In the genomic region with DNA sequence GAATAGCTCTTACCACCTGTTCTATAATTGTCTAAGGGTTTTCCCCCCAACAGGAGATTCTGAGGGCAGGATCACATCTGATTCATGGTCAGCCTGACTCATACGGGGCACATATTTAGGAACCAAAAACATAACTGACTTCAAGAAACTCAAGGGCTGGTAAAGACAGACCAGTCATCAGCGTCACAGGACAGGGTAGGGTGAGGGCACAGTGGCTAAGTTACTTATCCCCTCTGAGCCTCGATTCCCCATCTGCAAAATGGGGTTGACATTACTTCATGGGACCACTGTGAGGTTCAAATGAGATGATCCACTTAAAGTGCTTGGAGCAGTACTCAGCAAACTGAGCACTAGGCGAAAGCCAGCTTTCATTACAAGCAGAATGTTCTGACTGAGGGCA, we compare ENCODE assay signal across 8 cellular contexts. TPM values are rescaled to one million over a fixed set of nuclear protein-coding genes. Genes with fewer than 3 reads are reported as not detected.
DNase-seq lines count a peak whose midpoint lies in the region; TF ChIP-seq lines count a peak whose summit lies in the region.

No MANE protein-coding gene starts in this region.

- no peaks in the 10 kb centered on the region for H3K9me3 Mint-ChIP-seq in Caco-2 (ENCODE audit: unreplicated experiment)

- TF ChIP-seq CTCF in Caco-2 (IDR thresholded peaks at IDR 0.05; ENCODE audit: insufficient read depth in 1 of 2, low read depth in 1 of 2, low read length in 1 of 2, severe bottlenecking in 1 of 2, unreplicated experiment in 1 of 2) (no peak), lower leg skin (IDR thresholded peaks at IDR 0.05) (no peak)

- H3K27ac ChIP-seq in SJSA1 = peak overlapping the region; percentile 68

- intact Hi-C loops in Caco-2 (cut with micrococcal nuclease; ENCODE audit: unreplicated experiment) (no loop called here), lower leg skin (cut with DNase I; ENCODE audit: low total_unique reads) (no loop called here), posterior vena cava (cut with DNase I) (loop anchor here in 1 of 2 donors (10.0 kb wide), 1 partner anchor 153 kb away; no protein-coding TSS in a partner anchor)

- CTCF ChIA-PET in Caco-2 (lab: Charles Lee) = no interaction called here

- DNase-seq in Caco-2 (no peak), H7 (peak; percentile 40), SJSA1 (ENCODE audit: low read depth in 1 of 2, low spot score in 2 of 2) (no peak), T47D (ENCODE audit: low read depth in 1 of 2, low spot score in 1 of 2) (peak; percentile 7 to 16), lower leg skin (ENCODE audit: low spot score in 2 of 2) (no peak), posterior vena cava (ENCODE audit: low spot score) (no peak), NK-92 (lab: John Stamatoyannopoulos, UW; ENCODE audit: unreplicated experiment) (no peak)
- peak; percentile 22 for DNase-seq in stimulated activated CD8-positive, alpha-beta memory T cell treated with anti-CD3 and anti-CD28 coated beads, Interleukin-7, amount 100 ng/mL, for 24 hours (ENCODE audit: low read depth)

- peak overlapping the region; percentile 82 for H3K27ac Mint-ChIP-seq in Caco-2 (ENCODE audit: unreplicated experiment)

- no peaks in the 10 kb centered on the region for H3K4me1 Mint-ChIP-seq in Caco-2 (ENCODE audit: low read depth, unreplicated experiment)

- H3K4me1 ChIP-seq in Caco-2 = no peaks in the 10 kb centered on the region
- peaks cover 14% of the 10 kb centered on the region for H3K4me1 ChIP-seq in SJSA1 (replicated peaks)

- 13 to 16% methylated on average over 4 of the region's 4 CpGs for WGBS in lower leg skin, 2 donors

- H3K9me3 ChIP-seq in Caco-2 = no peaks in the 10 kb centered on the region
- H3K9me3 ChIP-seq in SJSA1 (replicated peaks) = no peaks in the 10 kb centered on the region

- H3K4me3 ChIP-seq in Caco-2 (ENCODE audit: low read depth, low read length) (peak overlapping the region; percentile 49), H7 (ENCODE audit: insufficient read depth, low read depth, low read length) (peak overlapping the region; percentile 81), SJSA1 (peak overlapping the region; percentile 80), lower leg skin (ENCODE audit: low read depth, poor library complexity, severe bottlenecking) (peak overlapping the region; percentile 59)

- no peak for TF ChIP-seq POLR2A in lower leg skin (IDR thresholded peaks at IDR 0.05)

- POLR2A ChIA-PET in Caco-2 (lab: Charles Lee) = interaction anchor here (0.9 kb wide), 1 partner anchor 40 kb away, joined by 3 read pairs; no protein-coding TSS in a partner anchor

- BruUV-seq in Caco-2 (replicated peaks; lab: Mats Ljungman, UMichigan) = TSS peak; percentile 81

- H3K36me3 ChIP-seq in Caco-2 (ENCODE audit: control insufficient read depth, insufficient read depth, low read length) (no peaks in the 10 kb centered on the region), H7 (replicated peaks; ENCODE audit: control insufficient read depth, insufficient read depth, low read length) (no peaks in the 10 kb centered on the region; the same call in 1 of the 2 replicates), SJSA1 (peaks cover 31% of the 10 kb centered on the region)

- peak overlapping the region; percentile 91 for H3K4me3 Mint-ChIP-seq in Caco-2 (ENCODE audit: unreplicated experiment)

- in situ Hi-C loops in T47D (cut with HindIII; ENCODE audit: low pct_unique_long_range_greater_than_20kb, low sequenced_read_pairs) = no loop called here

- no peaks in the 10 kb centered on the region for H3K27me3 ChIP-seq in Caco-2 (replicated peaks; ENCODE audit: control insufficient read depth, insufficient read depth, low read length)
- H3K27me3 ChIP-seq in H7 (ENCODE audit: control insufficient read depth, insufficient read depth, low read length) = no peaks in the 10 kb centered on the region
- no peaks in the 10 kb centered on the region for H3K27me3 ChIP-seq in SJSA1 (replicated peaks)

- H3K36me3 Mint-ChIP-seq in Caco-2 (ENCODE audit: insufficient read depth, unreplicated experiment) = peaks cover 13% of the 10 kb centered on the region

- H3K27me3 Mint-ChIP-seq in Caco-2 (ENCODE audit: insufficient read depth, unreplicated experiment) = no peaks in the 10 kb centered on the region

RNA-seq across cellular contexts. Expression of a gene that starts 0.6 kb away (rescaled TPM):
- 38.9 and 41.5 TPM in 2 replicates for total RNA-seq in Caco-2 (2022)
- 42.3 and 52.9 TPM in 2 replicates for total RNA-seq in H7 (2014; rRNA removed; shearing (Covaris generic))
- 50.8 and 60.9 TPM in 2 replicates for total RNA-seq in SJSA1 (2014; rRNA removed; shearing (Covaris generic))
- 10 to 100 TPM; 16.9 to 34.2 (median 27.3) TPM for total RNA-seq in lower leg skin
- total RNA-seq in posterior vena cava = 10 to 100 TPM; 27.4 to 30.7 TPM

RNA-seq across cellular contexts. Expression of a gene that starts 0.7 kb away (rescaled TPM):
- total RNA-seq in Caco-2 (2022) = 5.4 and 9.3 TPM in 2 replicates
- 11.2 and 13.4 TPM in 2 replicates for total RNA-seq in H7 (2014; rRNA removed; shearing (Covaris generic))
- 4.0 and 4.8 TPM in 2 replicates for total RNA-seq in SJSA1 (2014; rRNA removed; shearing (Covaris generic))
- total RNA-seq in lower leg skin = 10 to 100 TPM; 10.8 to 37.8 (median 17.8) TPM
- 10 to 100 TPM; 34.3 to 45.5 TPM for total RNA-seq in posterior vena cava

RNA-seq across cellular contexts. Expression of a gene that starts 42.5 kb away (rescaled TPM):
- total RNA-seq in Caco-2 (2022) (9.8 and 11.9 TPM in 2 replicates), lower leg skin (10 to 100 TPM; 10.7 to 15.2 (median 13.6) TPM), posterior vena cava (1 to 10 TPM; 5.0 to 6.6 TPM)
- total RNA-seq in H7 (2014; rRNA removed; shearing (Covaris generic)) = 14.9 and 18.9 TPM in 2 replicates
- total RNA-seq in SJSA1 (2014; rRNA removed; shearing (Covaris generic)) = 4.6 and 7.4 TPM in 2 replicates

RNA-seq across cellular contexts. Expression of a gene that starts 57.1 kb away (rescaled TPM):
- total RNA-seq in Caco-2 (2022) (1.4 and 2.0 TPM in 2 replicates), lower leg skin (10 to 100 TPM in 2 of 4 donors, 1 to 10 TPM in 2; 2.1 to 12.2 (median 7.8) TPM), posterior vena cava (10 to 100 TPM in 1 of 2 donors, 1 to 10 TPM in 1; 8.4 to 10.0 TPM)
- total RNA-seq in H7 (2014; rRNA removed; shearing (Covaris generic)) = 2.1 and 2.2 TPM in 2 replicates
- 2.7 and 12.1 TPM in 2 replicates for total RNA-seq in SJSA1 (2014; rRNA removed; shearing (Covaris generic))

Comparison
In these comparisons a context has a peak if more than half of its experiments do, and no peak if none do; other contexts are left out.
1. DNase-seq: peak in H7 (single experiment), T47D (2 of 2) and stimulated activated CD8-positive, alpha-beta memory T cell treated with anti-CD3 and anti-CD28 coated beads, Interleukin-7, amount 100 ng/mL, for 24 hours (single experiment); none in Caco-2 (0 of 2), SJSA1 (0 of 2), lower leg skin (0 of 2), posterior vena cava (single experiment) and NK-92 (single experiment).
2. Peak in every context shown above with its lines, with median percentiles within 50 percentile points of each other: H3K4me3 ChIP-seq.